13 cellular contexts compared by ENCODE assay signal in the genomic region with DNA sequence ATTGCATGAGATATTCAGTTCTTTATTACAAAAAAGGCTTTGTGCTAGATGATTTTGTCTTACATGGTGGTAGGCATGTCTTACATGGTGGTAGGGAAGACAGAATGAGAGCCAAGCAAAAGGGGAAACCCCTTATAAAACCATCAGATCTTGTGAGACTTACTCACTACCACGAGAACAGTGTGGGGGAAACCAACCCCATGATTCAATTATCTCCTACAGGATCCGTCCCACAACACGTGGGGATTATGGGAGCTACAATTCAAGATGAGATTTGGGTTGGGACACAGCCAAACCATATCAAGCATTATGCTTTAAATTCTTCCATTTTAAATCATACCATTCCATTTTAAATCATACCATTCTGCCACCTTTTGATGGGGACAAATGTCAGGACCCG. TPM values are rescaled to one million over a fixed set of nuclear protein-coding genes. Genes with fewer than 3 reads are reported as not detected.
"Had no signal": no experiment of that assay in that cellular context is flagged by ENCODE, and none has a peak within 500 bp of the region (broad histone marks: within the 10 kb centered on the region; RNA-seq: fewer than 3 reads in every experiment).

No MANE protein-coding gene starts in this region.

RNA-seq across cellular contexts. Expression of a gene that starts 29.1 kb away (rescaled TPM):
- total RNA-seq: activated CD4-positive, alpha-beta memory T cell treated with anti-CD3 and anti-CD28 coated beads, Interleukin-2, amount 10 ng/mL, durations not matched to agents 7 days and 5 days; activated CD4-positive, alpha-beta T cell treated with anti-CD3 and anti-CD28 coated beads, Interleukin-2, amount 10 ng/mL, durations not matched to agents 7 days and 5 days; activated naive CD4-positive, alpha-beta T cell treated with anti-CD3 and anti-CD28 coated beads, Interleukin-2, amount 50 U/mL, for 72 hours; activated naive CD8-positive, alpha-beta T cell treated with anti-CD3 and anti-CD28 coated beads, Interleukin-2, amount 10 ng/mL, durations not matched to agents 7 days and 5 days; activated T-cell treated with anti-CD3 and anti-CD28 coated beads, Interleukin-2, amount 50 U/mL, for 72 hours; bronchial epithelial cell; cardiac septum; endodermal cell; foreskin keratinocyte; gastroesophageal sphincter; glomerular endothelial cell; T-helper 1 cell treated with Interleukin-12 subunit alpha and Interleukin-12 subunit beta and Interleukin-4 antibody, amounts not matched to agents 30 ng/mL and 1 ng/mL, for 36 hours; WTC11 had no signal
- polyA plus RNA-seq: foreskin keratinocyte had no signal
